ENCODE assay signal across 18 cellular contexts in the genomic region with DNA sequence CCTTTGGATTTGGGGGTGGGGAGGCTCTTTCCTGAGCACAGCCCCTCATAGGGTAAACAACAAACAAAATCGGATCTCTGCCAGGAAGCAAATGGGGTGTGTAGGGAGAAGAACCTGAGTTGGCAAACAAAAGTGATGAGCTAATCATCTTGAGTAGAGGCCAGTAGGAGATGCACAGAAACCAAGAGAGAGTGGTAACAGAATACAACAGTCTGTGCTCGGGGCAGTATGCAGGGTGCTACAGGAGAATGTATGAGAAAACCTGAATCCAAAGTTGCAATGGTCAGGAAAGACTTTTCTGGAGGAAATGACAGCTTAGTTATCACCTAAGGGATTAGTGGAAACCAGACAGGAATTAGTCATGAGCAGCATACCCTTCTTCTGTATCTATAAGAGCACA.
DNase-seq lines count a peak whose midpoint lies in the region; ATAC-seq, FAIRE-seq and TF ChIP-seq lines count a peak whose summit lies in the region.
"Had no signal": no experiment of that assay in that cellular context is flagged by ENCODE, and none has a peak within 500 bp of the region (broad histone marks: within the 10 kb centered on the region; RNA-seq: fewer than 3 reads in every experiment).

No MANE protein-coding gene starts in this region.

- ATAC-seq in K562 = peak; percentile 64
- no peak for ATAC-seq in HG03460 (IDR thresholded peaks at IDR 0.05; ENCODE audit: unreplicated experiment)
- ATAC-seq: GM12878, heart left ventricle had no signal

- H2AFZ ChIP-seq in Loucy (ENCODE audit: low read length) (no peak overlapping the region), K562 (ENCODE audit: low read depth, low read length) (no peak overlapping the region)

- H3K4me3 ChIP-seq in Loucy (ENCODE audit: low read length, poor library complexity, severe bottlenecking) (no peak overlapping the region), K562 (no peak overlapping the region), prostate gland (no peak overlapping the region)
- H3K4me3 ChIP-seq: GM12878, heart left ventricle, tibial nerve had no signal

- H3K4me1 ChIP-seq in Loucy (ENCODE audit: insufficient read depth, low read length, poor library complexity, severe bottlenecking) = peaks cover 67% of the 10 kb centered on the region
- H3K4me1 ChIP-seq in K562 (replicated peaks in 1 of 2; ENCODE audit: control insufficient read depth in 2 of 2, insufficient read depth in 2 of 2, low read length in 2 of 2) = peaks cover 0 to 13% of the 10 kb centered on the region in 2 experiments; a peak in 3 of 5 replicates
- no peaks in the 10 kb centered on the region for H3K4me1 ChIP-seq in prostate gland (replicated peaks)
- H3K4me1 ChIP-seq: tibial nerve had no signal

- peaks cover 5% of the 10 kb centered on the region for H3K4me1 Mint-ChIP-seq in nephron progenitor cell

- no peaks in the 10 kb centered on the region for H3K27me3 ChIP-seq in Loucy (ENCODE audit: insufficient read depth, low read length, poor library complexity, severe bottlenecking)
- H3K27me3 ChIP-seq in K562 (ENCODE audit: control insufficient read depth in 2 of 2, insufficient read depth in 2 of 2, low read length in 2 of 2) = no peaks in the 10 kb centered on the region
- no peaks in the 10 kb centered on the region for H3K27me3 ChIP-seq in prostate gland (replicated peaks; ENCODE audit: insufficient read depth)
- H3K27me3 ChIP-seq: heart left ventricle, tibial nerve had no signal

- H4K20me1 ChIP-seq in Loucy (ENCODE audit: insufficient read depth, low read length, poor library complexity, severe bottlenecking) = no peaks in the 10 kb centered on the region
- H4K20me1 ChIP-seq in K562 (replicated peaks; ENCODE audit: control insufficient read depth, insufficient read depth, low read length) = no peaks in the 10 kb centered on the region

- H3K9me3 ChIP-seq in Loucy (ENCODE audit: insufficient read depth, low read depth, low read length) = no peaks in the 10 kb centered on the region
- H3K9me3 ChIP-seq in K562 (replicated peaks; ENCODE audit: control insufficient read depth, insufficient read depth, low read depth, low read length) = no peaks in the 10 kb centered on the region
- H3K9me3 ChIP-seq in prostate gland = no peaks in the 10 kb centered on the region
- H3K9me3 ChIP-seq: heart left ventricle, tibial nerve had no signal

- POLR2A ChIA-PET in K562 (lab: Yijun Ruan, JAX) = interaction anchor here (0.7 to 0.8 kb wide), 2 partner anchors 72 to 125 kb away, joined by 3 to 4 read pairs; no protein-coding TSS in a partner anchor

- TF ChIP-seq CTCF in Loucy (conservative IDR thresholded peaks at IDR 0.05; ENCODE audit: low read length) = no peak
- TF ChIP-seq CTCF in K562 (IDR thresholded peaks at IDR 0.05 in 2 of 3, conservative IDR thresholded peaks at IDR 0.05 in 1 of 3; ENCODE audit: insufficient read depth in 2 of 3, low read depth in 1 of 3, low read length in 3 of 3) = no peak
- TF ChIP-seq CTCF in nephron progenitor cell (IDR thresholded peaks at IDR 0.05) = no peak
- TF ChIP-seq CTCF in prostate gland (IDR thresholded peaks at IDR 0.05) = no peak

- intact Hi-C loops in K562 (cut with micrococcal nuclease) (no loop called here), prostate gland (cut with DNase I) (no loop called here)

- H3F3A ChIP-seq in Loucy (ENCODE audit: low read depth) = peaks cover 8% of the 10 kb centered on the region; the same call in 1 of the 2 replicates

- DNase-seq in NCI-H345 (lab: John Stamatoyannopoulos, UW) = peak; percentile 40
- DNase-seq in NCI-H345 treated with DMSO at 0.1 percent for 48 hours (lab: John Stamatoyannopoulos, UW; ENCODE audit: unreplicated experiment) = no peak
- no peak for DNase-seq in K562 (ENCODE audit: extremely low read depth in 1 of 4, low spot score in 3 of 4)
- no peak for DNase-seq in nephron progenitor cell
- no peak for DNase-seq in prostate gland (ENCODE audit: low spot score)
- no peak for DNase-seq in NCI-H524 treated with DMSO at 0.1 percent for 48 hours (lab: John Stamatoyannopoulos, UW)
- DNase-seq: activated gamma-delta T cell; CD4-positive, CD25-positive, alpha-beta regulatory T cell; GOT3; heart left ventricle; kidney glomerular epithelial cell; NCI-H1092 treated with DMSO at 0.1 percent for 48 hours; NCI-H69 had no signal

- H3K9me2 ChIP-seq in Loucy (replicated peaks; ENCODE audit: low read depth, low read length) = no peaks in the 10 kb centered on the region

- no peak for FAIRE-seq in K562 (lab: Jason Lieb, UNC)
- FAIRE-seq: A204.1, GM12878 had no signal

- no peaks in the 10 kb centered on the region for H3K9me1 ChIP-seq in K562 (ENCODE audit: control insufficient read depth, insufficient read depth, low read length)

- CTCF ChIA-PET in K562 (lab: Yijun Ruan, JAX; ENCODE audit: low intra/inter-chr PET ratio) = interaction anchor here (0.7 kb wide), 1 partner anchor 161 kb away, joined by 3 read pairs; no protein-coding TSS in a partner anchor

- in situ Hi-C loops in K562 (cut with MboI) = no loop called here

- H3K79me2 ChIP-seq in Loucy (ENCODE audit: insufficient read depth, low read length) = peaks cover 74% of the 10 kb centered on the region
- no peaks in the 10 kb centered on the region; the same call in 2 of the 3 replicates for H3K79me2 ChIP-seq in K562 (ENCODE audit: control insufficient read depth, insufficient read depth, low read length)

- TF ChIP-seq RAD21 in K562 (CRISPR knock-in tag; conservative IDR thresholded peaks at IDR 0.05 in 1 of 2, IDR thresholded peaks at IDR 0.05 in 1 of 2) = no peak

- H3K27me3 Mint-ChIP-seq in nephron progenitor cell (ENCODE audit: low read depth, poor library complexity) = no peaks in the 10 kb centered on the region
- H3K27me3 Mint-ChIP-seq: CD4-positive, CD25-positive, alpha-beta regulatory T cell had no signal

- H3K27ac ChIP-seq in K562 (ENCODE audit: extremely low read depth, low read depth, low read length) (0 out of 3 replicates have a peak overlapping the region, but pooled peaks have one; percentile 9), prostate gland (no peak overlapping the region)
- H3K27ac ChIP-seq: heart left ventricle, tibial nerve had no signal

- no TSS peak for BruUV-seq in K562 (replicated peaks; lab: Mats Ljungman, UMichigan)

- H3K9me3 Mint-ChIP-seq in nephron progenitor cell = no peaks in the 10 kb centered on the region

- TF ChIP-seq POLR2A in K562 (conservative IDR thresholded peaks at IDR 0.05) (no peak), prostate gland (IDR thresholded peaks at IDR 0.05) (no peak)

- no peak for TF ChIP-seq EP300 in K562 (IDR thresholded peaks at IDR 0.05; ENCODE audit: low read length)

- H3K27ac Mint-ChIP-seq in nephron progenitor cell = peak overlapping the region; percentile 57

- H3K36me3 ChIP-seq in Loucy (ENCODE audit: insufficient read depth, low read length) (no peaks in the 10 kb centered on the region), K562 (ENCODE audit: control insufficient read depth, insufficient read depth, low read length) (no peaks in the 10 kb centered on the region), prostate gland (no peaks in the 10 kb centered on the region)
- H3K36me3 ChIP-seq: heart left ventricle, tibial nerve had no signal

- H3K4me3 Mint-ChIP-seq in nephron progenitor cell = no peak overlapping the region
- H3K4me3 Mint-ChIP-seq: CD4-positive, CD25-positive, alpha-beta regulatory T cell had no signal

- H3K4me2 ChIP-seq in Loucy (ENCODE audit: low read depth, low read length, poor library complexity, severe bottlenecking) (peak overlapping the region; percentile 26), K562 (ENCODE audit: insufficient read depth, low read length) (no peak overlapping the region)

- no peaks in the 10 kb centered on the region for H3K36me3 Mint-ChIP-seq in nephron progenitor cell (ENCODE audit: low read depth)

- WGBS in K562 (ENCODE audit: insufficient coverage, low coverage, missing lambda C conversion rate) = 42% methylated on average over 2 of the region's 2 CpGs
- 71% methylated on average over 2 of the region's 2 CpGs for WGBS in prostate gland

- H3K9ac ChIP-seq in Loucy (ENCODE audit: low read depth, low read length, poor library complexity, severe bottlenecking) (no peak overlapping the region), K562 (ENCODE audit: insufficient read depth in 1 of 2, low read depth in 2 of 2, low read length in 2 of 2) (no peak overlapping the region)

TF ChIP-seq in K562, 482 proteins besides CTCF, POLR2A, EP300 and RAD21:
- TF ChIP-seq EHMT2 (IDR thresholded peaks at IDR 0.05) (peak; percentile 7; the same call in 1 of the 2 replicates), ZC3H8 (IDR thresholded peaks at IDR 0.05) (no peak), NFIC (IDR thresholded peaks at IDR 0.05) (0 out of 2 replicates have a peak, but pooled peaks have one; percentile 2), HDAC1 (IDR thresholded peaks at IDR 0.05) (no peak), TAF7 (tag; IDR thresholded peaks at IDR 0.05) (no peak), ERF (CRISPR knock-in tag; IDR thresholded peaks at IDR 0.05) (no peak), MAFK (IDR thresholded peaks at IDR 0.05; ENCODE audit: low read length) (peak; percentile 62), C11orf30 (IDR thresholded peaks at IDR 0.05; ENCODE audit: low read depth) (peak; percentile 33; the same call in 1 of the 2 replicates), ZNF316 (IDR thresholded peaks at IDR 0.05) (peak; percentile 67)
